In genomic region chr18:49893036-49893435, GRCh38 we compare ENCODE assay signal across 20 cellular contexts.
"Had no signal": no experiment of that assay in that cellular context is flagged by ENCODE, and none has a peak within 500 bp of the region (broad histone marks: within the 10 kb centered on the region; RNA-seq: fewer than 3 reads in every experiment).

No MANE protein-coding gene starts in this region.

- H3K9me3 ChIP-seq: breast epithelium, prostate gland had no signal

- H3K4me1 ChIP-seq: breast epithelium, prostate gland had no signal

- H3K36me3 ChIP-seq: breast epithelium, neural progenitor cell, prostate gland had no signal

- H3K9ac ChIP-seq: neural progenitor cell had no signal

- ATAC-seq: activated CD4-positive, CD25-positive, alpha-beta regulatory T cell treated with anti-CD3 and anti-CD28 coated beads, Interleukin-2, amount 50 U/mL, for 24 hours; activated naive CD8-positive, alpha-beta T cell treated with anti-CD3 and anti-CD28 coated beads, Interleukin-2, amount 50 U/mL, for 24 hours; activated T-cell treated with anti-CD3 and anti-CD28 coated beads, Interleukin-2, amount 50 U/mL, for 4 hours; effector memory CD8-positive, alpha-beta T cell; left ventricle myocardium superior; naive thymus-derived CD4-positive, alpha-beta T cell; right cardiac atrium; stimulated activated naive CD8-positive, alpha-beta T cell treated with anti-CD3 and anti-CD28 coated beads, Interleukin-15, amount 100 ng/mL, for 72 hours had no signal

- H2AFZ ChIP-seq: neural progenitor cell had no signal

- H3K4me3 ChIP-seq: breast epithelium, neural progenitor cell, prostate gland had no signal

- H3K27ac ChIP-seq: breast epithelium, neural progenitor cell, prostate gland had no signal

- H3K4me2 ChIP-seq: neural progenitor cell had no signal

- DNase-seq: activated CD4-positive, alpha-beta T cell treated with anti-CD3 and anti-CD28 coated beads, Interleukin-2, amount 10 ng/mL, durations not matched to agents 7 days and 5 days; activated CD8-positive, alpha-beta memory T cell treated with anti-CD3 and anti-CD28 coated beads, Interleukin-2, amount 50 U/mL, for 4 hours; activated naive CD4-positive, alpha-beta T cell treated with anti-CD3 and anti-CD28 coated beads for 36 hours; activated naive CD8-positive, alpha-beta T cell treated with anti-CD3 and anti-CD28 coated beads, Interleukin-2, amount 50 U/mL, for 24 hours; activated T-cell treated with anti-CD3 and anti-CD28 coated beads, Interleukin-2, amount 50 U/mL, for 4 hours; aorta; effector memory CD8-positive, alpha-beta T cell; head of caudate nucleus; kidney; left ventricle myocardium superior; naive thymus-derived CD4-positive, alpha-beta T cell; right cardiac atrium; small intestine; stimulated activated CD4-positive, alpha-beta T cell treated with anti-CD3 and anti-CD28 coated beads, Interleukin-4, amount 100 ng/mL, for 1 hour; stimulated activated naive CD8-positive, alpha-beta T cell treated with anti-CD3 and anti-CD28 coated beads, Interleukin-15, amount 100 ng/mL, for 72 hours; T1000 had no signal

- H3K27me3 ChIP-seq: breast epithelium, neural progenitor cell had no signal
